ENCODE assay signal across 10 cellular contexts in genomic region chr11:14418801-14419417, GRCh38. TPM values are rescaled to one million over a fixed set of nuclear protein-coding genes. Genes with fewer than 3 reads are reported as not detected.
DNase-seq lines count a peak whose midpoint lies in the region; ATAC-seq and TF ChIP-seq lines count a peak whose summit lies in the region.
"Had no signal": no experiment of that assay in that cellular context is flagged by ENCODE, and none has a peak within 500 bp of the region (broad histone marks: within the 10 kb centered on the region; RNA-seq: fewer than 3 reads in every experiment).

No MANE protein-coding gene starts in this region.

- H3K36me3 Mint-ChIP-seq in Caco-2 (ENCODE audit: insufficient read depth, unreplicated experiment): no peaks in the 10 kb centered on the region

- H3K4me1 ChIP-seq in Caco-2: peaks cover 22% of the 10 kb centered on the region
- peaks cover 34% of the 10 kb centered on the region for H3K4me1 ChIP-seq in RWPE2 (ENCODE audit: insufficient read depth, poor library complexity, severe bottlenecking)

- no peaks in the 10 kb centered on the region for H3K9me3 ChIP-seq in Caco-2
- no peaks in the 10 kb centered on the region for H3K9me3 ChIP-seq in RWPE2 (ENCODE audit: severe bottlenecking)

- H3K4me1 Mint-ChIP-seq in Caco-2 (ENCODE audit: low read depth, unreplicated experiment): no peaks in the 10 kb centered on the region

- no peak for ATAC-seq in RWPE2 (ENCODE audit: low read depth)
- ATAC-seq in GM18505 (IDR thresholded peaks at IDR 0.05; ENCODE audit: unreplicated experiment): no peak
- no peak for ATAC-seq in HG02840 (IDR thresholded peaks at IDR 0.05; ENCODE audit: low FRiP score, unreplicated experiment)
- ATAC-seq: left ventricle myocardium superior had no signal

- TF ChIP-seq POLR2A in GM18505 (IDR thresholded peaks at IDR 0.05; ENCODE audit: borderline replicate concordance, extremely low read depth, insufficient read depth, insufficient read length): no peak

- H3K27me3 Mint-ChIP-seq in Caco-2 (ENCODE audit: insufficient read depth, unreplicated experiment): no peaks in the 10 kb centered on the region

- no TSS peak for BruUV-seq in Caco-2 (replicated peaks; lab: Mats Ljungman, UMichigan)

- TF ChIP-seq CTCF in Caco-2 (IDR thresholded peaks at IDR 0.05; ENCODE audit: insufficient read depth in 1 of 2, low read depth in 1 of 2, low read length in 1 of 2, severe bottlenecking in 1 of 2, unreplicated experiment in 1 of 2): peak; percentile 37 to 66
- TF ChIP-seq CTCF in HFF-Myc (IDR thresholded peaks at IDR 0.05; ENCODE audit: low read depth, low read length, missing control alignments): peak; percentile 40
- peak; percentile 67 for TF ChIP-seq CTCF in RWPE2 (IDR thresholded peaks at IDR 0.05; ENCODE audit: poor library complexity, severe bottlenecking)
- TF ChIP-seq CTCF in kidney epithelial cell (IDR thresholded peaks at IDR 0.05; ENCODE audit: insufficient read depth, low read length, poor library complexity, severe bottlenecking): peak; percentile 56

- H3K27me3 ChIP-seq in Caco-2 (replicated peaks; ENCODE audit: control insufficient read depth, insufficient read depth, low read length) (no peaks in the 10 kb centered on the region), RWPE2 (ENCODE audit: insufficient read depth, poor library complexity, severe bottlenecking) (no peaks in the 10 kb centered on the region), kidney epithelial cell (ENCODE audit: control insufficient read depth, insufficient read depth, low read length) (no peaks in the 10 kb centered on the region)

- no peak overlapping the region for H3K27ac Mint-ChIP-seq in Caco-2 (ENCODE audit: unreplicated experiment)

- no peak overlapping the region for H3K4me3 Mint-ChIP-seq in Caco-2 (ENCODE audit: unreplicated experiment)

- H3K27ac ChIP-seq in RWPE2 (ENCODE audit: poor library complexity, severe bottlenecking): peak overlapping the region; percentile 3

- peak in 1 of 2 experiments; percentile 44 for DNase-seq in Caco-2
- DNase-seq in HFF-Myc (ENCODE audit: extremely low read depth, low read depth): no peak
- DNase-seq in RWPE2 (ENCODE audit: low spot score): no peak
- DNase-seq in kidney epithelial cell (ENCODE audit: low read depth): no peak
- DNase-seq in stimulated activated CD4-positive, alpha-beta T cell treated with anti-CD3 and anti-CD28 coated beads, Interleukin-4, amount 100 ng/mL, for 1 hour: no peak
- DNase-seq in NCI-H1105 (lab: John Stamatoyannopoulos, UW): no peak
- DNase-seq: left ventricle myocardium superior, NCI-H1105 treated with DMSO at 0.1 percent for 48 hours had no signal

- H3K36me3 ChIP-seq in Caco-2 (ENCODE audit: control insufficient read depth, insufficient read depth, low read length): no peaks in the 10 kb centered on the region
- H3K36me3 ChIP-seq in RWPE2 (ENCODE audit: low read depth): no peaks in the 10 kb centered on the region
- H3K36me3 ChIP-seq in kidney epithelial cell (ENCODE audit: control insufficient read depth, insufficient read depth, low read length): no peaks in the 10 kb centered on the region

- intact Hi-C loops in Caco-2 (cut with micrococcal nuclease; ENCODE audit: unreplicated experiment): loop anchor here (1.0 kb wide), 1 partner anchor 119 kb away; no protein-coding TSS in a partner anchor

- CTCF ChIA-PET in Caco-2 (lab: Charles Lee): interaction anchor here (0.6 to 3.1 kb wide), 12 partner anchors 9 to 546 kb away, joined by 3 to 63 read pairs (median 5); no protein-coding TSS in a partner anchor

- no peaks in the 10 kb centered on the region for H3K9me3 Mint-ChIP-seq in Caco-2 (ENCODE audit: unreplicated experiment)

- POLR2A ChIA-PET in Caco-2 (lab: Charles Lee): no interaction called here

- H3K4me3 ChIP-seq in Caco-2 (ENCODE audit: low read depth, low read length): no peak overlapping the region
- H3K4me3 ChIP-seq in HFF-Myc (replicated peaks; ENCODE audit: low read depth, low read length): no peak overlapping the region
- H3K4me3 ChIP-seq in RWPE2 (ENCODE audit: severe bottlenecking): no peak overlapping the region
- H3K4me3 ChIP-seq in kidney epithelial cell (ENCODE audit: low read depth, low read length): no peak overlapping the region

RNA-seq across cellular contexts. Expression of gene RRAS2, which starts 59.9 kb away (rescaled TPM):
- total RNA-seq in Caco-2 (2022): 86.2 and 94.7 TPM in 2 replicates
- total RNA-seq in kidney epithelial cell: 102 and 118 TPM in 2 replicates
